Comparison of ENCODE assay signal across 27 cellular contexts in genomic region chr7:116597384-116597783, GRCh38.
"Had no signal": no experiment of that assay in that cellular context is flagged by ENCODE, and none has a peak within 500 bp of the region (broad histone marks: within the 10 kb centered on the region; RNA-seq: fewer than 3 reads in every experiment).

No MANE protein-coding gene starts in this region.

- ATAC-seq: effector memory CD8-positive, alpha-beta T cell; esophagus mucosa; foreskin keratinocyte; gastrocnemius medialis; gastroesophageal sphincter; heart left ventricle had no signal

- DNase-seq: colonic mucosa; cortex of kidney; dermis blood vessel endothelial cell; dorsolateral prefrontal cortex; effector CD4-positive, alpha-beta T cell; effector CD8-positive, alpha-beta T cell; effector memory CD4-positive, alpha-beta T cell; effector memory CD8-positive, alpha-beta T cell; endodermal cell; erythroblast; esophagus squamous epithelium; foreskin fibroblast; foreskin keratinocyte; foreskin melanocyte; gastrocnemius medialis; glutamatergic neuron; head of caudate nucleus; heart left ventricle had no signal

- FAIRE-seq: colon, endometrium, endothelial cell of umbilical vein, frontal cortex had no signal

- H3K27ac ChIP-seq: colonic mucosa, coronary artery, epithelial cell of prostate, esophagus muscularis mucosa, esophagus squamous epithelium, foreskin keratinocyte, gastrocnemius medialis, gastroesophageal sphincter, heart left ventricle had no signal

- H3K4me1 ChIP-seq: colonic mucosa, gastroesophageal sphincter had no signal

- H3K9me3 ChIP-seq: colonic mucosa, esophagus muscularis mucosa, esophagus squamous epithelium, gastrocnemius medialis, gastroesophageal sphincter, heart left ventricle had no signal

- H3K36me3 ChIP-seq: colonic mucosa, esophagus muscularis mucosa, esophagus squamous epithelium, gastrocnemius medialis, gastroesophageal sphincter, heart left ventricle had no signal

- H3K27me3 ChIP-seq: colonic mucosa, esophagus muscularis mucosa, foreskin keratinocyte, gastrocnemius medialis, gastroesophageal sphincter, heart left ventricle had no signal

- H3K4me3 ChIP-seq: colonic mucosa, coronary artery, dorsolateral prefrontal cortex, esophagus muscularis mucosa, esophagus squamous epithelium, gastrocnemius medialis, gastroesophageal sphincter, heart left ventricle had no signal
